8 cellular contexts compared by ENCODE assay signal in genomic region chr17:42535400-42536047, GRCh38. TPM values are rescaled to one million over a fixed set of nuclear protein-coding genes. Genes with fewer than 3 reads are reported as not detected.
DNase-seq lines count a peak whose midpoint lies in the region; ATAC-seq, FAIRE-seq and TF ChIP-seq lines count a peak whose summit lies in the region.

No MANE protein-coding gene starts in this region.

- no peaks in the 10 kb centered on the region for H3K9me3 Mint-ChIP-seq in astrocyte (ENCODE audit: unreplicated experiment)

- H3K4me1 Mint-ChIP-seq in astrocyte (ENCODE audit: low read depth, unreplicated experiment) = peaks cover 11% of the 10 kb centered on the region

- intact Hi-C loops in right lobe of liver (cut with DNase I) = no loop called here
- intact Hi-C loops in transverse colon (cut with DNase I; ENCODE audit: low total_unique reads) = no loop called here

- peaks cover 10% of the 10 kb centered on the region for H3K79me2 ChIP-seq in DND-41 (ENCODE audit: insufficient read depth, low read length)
- H3K79me2 ChIP-seq in astrocyte (ENCODE audit: insufficient read depth, low read length) = peaks cover 11% of the 10 kb centered on the region

- peak overlapping the region; percentile 77 for H3K4me2 ChIP-seq in DND-41 (ENCODE audit: insufficient read depth, low read length)
- H3K4me2 ChIP-seq in astrocyte (ENCODE audit: low read length) = peak overlapping the region; percentile 89

- in situ Hi-C loops in transverse colon (cut with MboI; ENCODE audit: low pct_ligation_motif_present in 1 of 4, low pct_unique_long_range_greater_than_20kb in 1 of 4, low sequenced_read_pairs in 3 of 4) = no loop called here

- H2AFZ ChIP-seq in DND-41 (ENCODE audit: low read depth, low read length) (peak overlapping the region; percentile 69), astrocyte (ENCODE audit: low read depth, low read length) (peak overlapping the region; percentile 78)

- H4K20me1 ChIP-seq in DND-41 (ENCODE audit: insufficient read depth, low read length) (peaks cover 7% of the 10 kb centered on the region; the same call in 1 of the 2 replicates), astrocyte (ENCODE audit: insufficient read depth, low read length) (no peaks in the 10 kb centered on the region)

- ATAC-seq in DND-41 (ENCODE audit: insufficient read depth, low read depth) (peak; percentile 16; the same call in 2 of the 3 replicates), HG03378 (IDR thresholded peaks at IDR 0.05; ENCODE audit: unreplicated experiment) (peak; percentile 19), right lobe of liver (no peak)

- H3K9me3 ChIP-seq in DND-41 (ENCODE audit: insufficient read depth, low read length, severe bottlenecking) (no peaks in the 10 kb centered on the region), astrocyte (ENCODE audit: insufficient read depth, low read depth, low read length) (no peaks in the 10 kb centered on the region), right lobe of liver (no peaks in the 10 kb centered on the region), transverse colon (no peaks in the 10 kb centered on the region)

- H3K4me1 ChIP-seq in DND-41 (ENCODE audit: insufficient read depth, low read length) = peaks cover 53% of the 10 kb centered on the region
- peaks cover 11% of the 10 kb centered on the region for H3K4me1 ChIP-seq in astrocyte (ENCODE audit: insufficient read depth, low read length)
- H3K4me1 ChIP-seq in right lobe of liver = peaks cover 0 to 38% (median 17%) of the 10 kb centered on the region in 4 donors
- H3K4me1 ChIP-seq in transverse colon = peaks cover 16 to 40% (median 29%) of the 10 kb centered on the region in 4 donors

- DNase-seq in DND-41 (no peak), astrocyte (ENCODE audit: low read depth) (no peak), right lobe of liver (peak in 1 of 3 donors; percentile 52), transverse colon (no peak), activated gamma-delta T cell (lab: John Stamatoyannopoulos, UW) (no peak)
- no peak for DNase-seq in activated effector memory CD4-positive, alpha-beta T cell treated with Interleukin-2 at 50 U/mL for 16 hours
- DNase-seq in central memory CD4-positive, alpha-beta T cell = no peak

- H3K4me3 ChIP-seq in DND-41 (ENCODE audit: low read depth in 1 of 2, low read length in 2 of 2) (peak overlapping the region; percentile 7 to 67; a peak in 3 of 4 replicates), astrocyte (ENCODE audit: insufficient read depth, low read depth, low read length) (peak overlapping the region; percentile 83), right lobe of liver (peak overlapping the region; percentile 44 to 69 (median 64)), transverse colon (peak overlapping the region; percentile 30 to 79 (median 69))

- peaks cover 5% of the 10 kb centered on the region for H3K36me3 Mint-ChIP-seq in astrocyte (ENCODE audit: low read depth, unreplicated experiment)

- H3K36me3 ChIP-seq in DND-41 (ENCODE audit: insufficient read depth, low read length) (peaks cover 14% of the 10 kb centered on the region), astrocyte (ENCODE audit: insufficient read depth, low read length) (no peaks in the 10 kb centered on the region), right lobe of liver (peaks cover 0 to 11% (median 2%) of the 10 kb centered on the region in 4 donors), transverse colon (no peaks in the 10 kb centered on the region)

- H3K9ac ChIP-seq in DND-41 (ENCODE audit: low read depth, low read length) = peak overlapping the region; percentile 71
- peak overlapping the region; percentile 82 for H3K9ac ChIP-seq in astrocyte (ENCODE audit: low read length)

- peak overlapping the region; percentile 59 for H3K27ac ChIP-seq in DND-41 (ENCODE audit: low read length)
- peak overlapping the region; percentile 41 for H3K27ac ChIP-seq in astrocyte (ENCODE audit: low read depth, low read length)
- H3K27ac ChIP-seq in right lobe of liver = peak overlapping the region; percentile 89 to 100 (median 92)
- H3K27ac ChIP-seq in transverse colon = peak overlapping the region; percentile 90 to 93 (median 91)

- peak overlapping the region; percentile 22 for H3K27ac Mint-ChIP-seq in astrocyte (ENCODE audit: unreplicated experiment)

- H3K27me3 ChIP-seq in DND-41 (ENCODE audit: insufficient read depth, low read length, poor library complexity) = no peaks in the 10 kb centered on the region
- no peaks in the 10 kb centered on the region for H3K27me3 ChIP-seq in astrocyte (ENCODE audit: insufficient read depth, low read length)
- H3K27me3 ChIP-seq in right lobe of liver = no peaks in the 10 kb centered on the region
- no peaks in the 10 kb centered on the region for H3K27me3 ChIP-seq in transverse colon

- no peak for TF ChIP-seq EP300 in transverse colon (IDR thresholded peaks at IDR 0.05; ENCODE audit: low read depth)

- FAIRE-seq in astrocyte (lab: Jason Lieb, UNC) = no peak

- H3K27me3 Mint-ChIP-seq in astrocyte (ENCODE audit: low read depth, unreplicated experiment) = no peaks in the 10 kb centered on the region

- 16% methylated on average over 15 of the region's 21 CpGs for WGBS in right lobe of liver (ENCODE audit: insufficient coverage, low coverage, low lambda C conversion rate, missing lambda C conversion rate)
- 33 to 43% methylated on average over 11 to 21 of the region's 21 CpGs for WGBS in transverse colon (ENCODE audit: low coverage in 1 of 2), 2 donors

- TF ChIP-seq CTCF in DND-41 (IDR thresholded peaks at IDR 0.05; ENCODE audit: borderline replicate concordance, extremely low read depth, low read length, poor library complexity, severe bottlenecking) = no peak
- no peak for TF ChIP-seq CTCF in astrocyte (IDR thresholded peaks at IDR 0.05; ENCODE audit: insufficient read depth, low read depth, low read length)
- TF ChIP-seq CTCF in right lobe of liver (IDR thresholded peaks at IDR 0.05) = no peak
- no peak for TF ChIP-seq CTCF in transverse colon (IDR thresholded peaks at IDR 0.05)

- TF ChIP-seq POLR2A in right lobe of liver (IDR thresholded peaks at IDR 0.05) (no peak), transverse colon (IDR thresholded peaks at IDR 0.05) (no peak)

- H3K4me3 Mint-ChIP-seq in astrocyte (ENCODE audit: unreplicated experiment) = peak overlapping the region; percentile 79

RNA-seq across cellular contexts. Expression of gene NAGLU, which starts 0.5 kb away (rescaled TPM):
- total RNA-seq in astrocyte (19.3 and 25.9 TPM in 2 replicates), right lobe of liver (10 to 100 TPM; 36.4 to 81.6 (median 43.7) TPM), transverse colon (10 to 100 TPM; 35.4 to 95.7 (median 66.2) TPM)

RNA-seq across cellular contexts. Expression of gene HSD17B1, which starts 17.2 kb away (rescaled TPM):
- total RNA-seq in astrocyte (1.5 and 1.7 TPM in 2 replicates), right lobe of liver (1 to 10 TPM in 1 of 6 experiments, under 1 TPM in 5; 0.31 to 1.1 (median 0.87) TPM), transverse colon (1 to 10 TPM in 1 of 4 donors, under 1 TPM in 2, not detected in 1; 0.41 to 2.2 (median 0.95) TPM)

RNA-seq across cellular contexts. Expression of gene COASY, which starts 26.4 kb away (rescaled TPM):
- total RNA-seq in astrocyte = 52.0 and 54.2 TPM in 2 replicates
- total RNA-seq in right lobe of liver = 10 to 100 TPM; 48.1 to 70.5 (median 60.9) TPM
- total RNA-seq in transverse colon = 10 to 100 TPM; 46.4 to 91.7 (median 57.6) TPM

RNA-seq across cellular contexts. Expression of gene MLX, which starts 31.4 kb away (rescaled TPM):
- total RNA-seq in astrocyte (26.5 and 29.9 TPM in 2 replicates), right lobe of liver (10 to 100 TPM; 34.5 to 46.2 (median 35.2) TPM), transverse colon (100 to 1,000 TPM in 3 of 4 donors, 10 to 100 TPM in 1; 81.3 to 191 (median 143) TPM)

RNA-seq across cellular contexts. Expression of gene PSMC3IP, which starts 42.0 kb away (rescaled TPM):
- total RNA-seq in astrocyte (5.4 and 8.7 TPM in 2 replicates), right lobe of liver (1 to 10 TPM in 2 of 6 experiments, under 1 TPM in 4; 0.26 to 2.4 (median 0.76) TPM), transverse colon (1 to 10 TPM in 2 of 4 donors, under 1 TPM in 1, not detected in 1; 0.96 to 2.6 (median 1.3) TPM)

Comparison
In these comparisons a context has a peak if more than half of its experiments do, and no peak if none do; other contexts are left out.
1. ATAC-seq: peak in DND-41 (single experiment) and HG03378 (single experiment); none in right lobe of liver (0 of 4).
2. H3K27ac ChIP-seq: peak in every context shown above with its lines; median percentile 92 in right lobe of liver; 91 in transverse colon; 59 in DND-41; 41 in astrocyte.
3. Peak in every context shown above with its lines, with median percentiles within 50 percentile points of each other: H3K4me3 ChIP-seq.